1 cellular context compared by ENCODE assay signal in genomic region chr1:159652506-159652905, GRCh38.
TF ChIP-seq lines count a peak whose summit lies in the region.

No MANE protein-coding gene starts in this region.

TF ChIP-seq in GM23338, 12 proteins besides CTCF, POLR2A, EP300 and RAD21 (continued from another document):
- TF ChIP-seq, protein P1, sequence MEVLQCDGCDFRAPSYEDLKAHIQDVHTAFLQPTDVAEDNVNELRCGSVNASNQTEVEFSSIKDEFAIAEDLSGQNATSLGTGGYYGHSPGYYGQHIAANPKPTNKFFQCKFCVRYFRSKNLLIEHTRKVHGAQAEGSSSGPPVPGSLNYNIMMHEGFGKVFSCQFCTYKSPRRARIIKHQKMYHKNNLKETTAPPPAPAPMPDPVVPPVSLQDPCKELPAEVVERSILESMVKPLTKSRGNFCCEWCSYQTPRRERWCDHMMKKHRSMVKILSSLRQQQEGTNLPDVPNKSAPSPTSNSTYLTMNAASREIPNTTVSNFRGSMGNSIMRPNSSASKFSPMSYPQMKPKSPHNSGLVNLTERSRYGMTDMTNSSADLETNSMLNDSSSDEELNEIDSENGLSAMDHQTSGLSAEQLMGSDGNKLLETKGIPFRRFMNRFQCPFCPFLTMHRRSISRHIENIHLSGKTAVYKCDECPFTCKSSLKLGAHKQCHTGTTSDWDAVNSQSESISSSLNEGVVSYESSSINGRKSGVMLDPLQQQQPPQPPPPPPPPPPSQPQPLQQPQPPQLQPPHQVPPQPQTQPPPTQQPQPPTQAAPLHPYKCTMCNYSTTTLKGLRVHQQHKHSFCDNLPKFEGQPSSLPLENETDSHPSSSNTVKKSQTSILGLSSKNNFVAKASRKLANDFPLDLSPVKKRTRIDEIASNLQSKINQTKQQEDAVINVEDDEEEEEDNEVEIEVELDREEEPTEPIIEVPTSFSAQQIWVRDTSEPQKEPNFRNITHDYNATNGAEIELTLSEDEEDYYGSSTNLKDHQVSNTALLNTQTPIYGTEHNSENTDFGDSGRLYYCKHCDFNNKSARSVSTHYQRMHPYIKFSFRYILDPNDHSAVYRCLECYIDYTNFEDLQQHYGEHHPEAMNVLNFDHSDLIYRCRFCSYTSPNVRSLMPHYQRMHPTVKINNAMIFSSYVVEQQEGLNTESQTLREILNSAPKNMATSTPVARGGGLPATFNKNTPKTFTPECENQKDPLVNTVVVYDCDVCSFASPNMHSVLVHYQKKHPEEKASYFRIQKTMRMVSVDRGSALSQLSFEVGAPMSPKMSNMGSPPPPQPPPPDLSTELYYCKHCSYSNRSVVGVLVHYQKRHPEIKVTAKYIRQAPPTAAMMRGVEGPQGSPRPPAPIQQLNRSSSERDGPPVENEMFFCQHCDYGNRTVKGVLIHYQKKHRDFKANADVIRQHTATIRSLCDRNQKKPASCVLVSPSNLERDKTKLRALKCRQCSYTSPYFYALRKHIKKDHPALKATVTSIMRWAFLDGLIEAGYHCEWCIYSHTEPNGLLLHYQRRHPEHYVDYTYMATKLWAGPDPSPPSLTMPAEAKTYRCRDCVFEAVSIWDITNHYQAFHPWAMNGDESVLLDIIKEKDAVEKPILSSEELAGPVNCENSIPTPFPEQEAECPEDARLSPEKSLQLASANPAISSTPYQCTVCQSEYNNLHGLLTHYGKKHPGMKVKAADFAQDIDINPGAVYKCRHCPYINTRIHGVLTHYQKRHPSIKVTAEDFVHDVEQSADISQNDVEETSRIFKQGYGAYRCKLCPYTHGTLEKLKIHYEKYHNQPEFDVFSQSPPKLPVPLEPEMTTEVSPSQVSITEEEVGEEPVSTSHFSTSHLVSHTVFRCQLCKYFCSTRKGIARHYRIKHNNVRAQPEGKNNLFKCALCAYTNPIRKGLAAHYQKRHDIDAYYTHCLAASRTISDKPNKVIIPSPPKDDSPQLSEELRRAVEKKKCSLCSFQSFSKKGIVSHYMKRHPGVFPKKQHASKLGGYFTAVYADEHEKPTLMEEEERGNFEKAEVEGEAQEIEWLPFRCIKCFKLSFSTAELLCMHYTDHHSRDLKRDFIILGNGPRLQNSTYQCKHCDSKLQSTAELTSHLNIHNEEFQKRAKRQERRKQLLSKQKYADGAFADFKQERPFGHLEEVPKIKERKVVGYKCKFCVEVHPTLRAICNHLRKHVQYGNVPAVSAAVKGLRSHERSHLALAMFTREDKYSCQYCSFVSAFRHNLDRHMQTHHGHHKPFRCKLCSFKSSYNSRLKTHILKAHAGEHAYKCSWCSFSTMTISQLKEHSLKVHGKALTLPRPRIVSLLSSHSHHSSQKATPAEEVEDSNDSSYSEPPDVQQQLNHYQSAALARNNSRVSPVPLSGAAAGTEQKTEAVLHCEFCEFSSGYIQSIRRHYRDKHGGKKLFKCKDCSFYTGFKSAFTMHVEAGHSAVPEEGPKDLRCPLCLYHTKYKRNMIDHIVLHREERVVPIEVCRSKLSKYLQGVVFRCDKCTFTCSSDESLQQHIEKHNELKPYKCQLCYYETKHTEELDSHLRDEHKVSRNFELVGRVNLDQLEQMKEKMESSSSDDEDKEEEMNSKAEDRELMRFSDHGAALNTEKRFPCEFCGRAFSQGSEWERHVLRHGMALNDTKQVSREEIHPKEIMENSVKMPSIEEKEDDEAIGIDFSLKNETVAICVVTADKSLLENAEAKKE (CRISPR knock-in tag; IDR thresholded peaks at IDR 0.05), result no peak
- no peak for TF ChIP-seq EZH2phosphoT487 (IDR thresholded peaks at IDR 0.05; ENCODE audit: unreplicated experiment)
- TF ChIP-seq ZNF114 (CRISPR knock-in tag; IDR thresholded peaks at IDR 0.05), result no peak
- TF ChIP-seq POLR2AphosphoS5 (IDR thresholded peaks at IDR 0.05; ENCODE audit: low read depth), result no peak
